8 cellular contexts compared by ENCODE assay signal in the genomic region with DNA sequence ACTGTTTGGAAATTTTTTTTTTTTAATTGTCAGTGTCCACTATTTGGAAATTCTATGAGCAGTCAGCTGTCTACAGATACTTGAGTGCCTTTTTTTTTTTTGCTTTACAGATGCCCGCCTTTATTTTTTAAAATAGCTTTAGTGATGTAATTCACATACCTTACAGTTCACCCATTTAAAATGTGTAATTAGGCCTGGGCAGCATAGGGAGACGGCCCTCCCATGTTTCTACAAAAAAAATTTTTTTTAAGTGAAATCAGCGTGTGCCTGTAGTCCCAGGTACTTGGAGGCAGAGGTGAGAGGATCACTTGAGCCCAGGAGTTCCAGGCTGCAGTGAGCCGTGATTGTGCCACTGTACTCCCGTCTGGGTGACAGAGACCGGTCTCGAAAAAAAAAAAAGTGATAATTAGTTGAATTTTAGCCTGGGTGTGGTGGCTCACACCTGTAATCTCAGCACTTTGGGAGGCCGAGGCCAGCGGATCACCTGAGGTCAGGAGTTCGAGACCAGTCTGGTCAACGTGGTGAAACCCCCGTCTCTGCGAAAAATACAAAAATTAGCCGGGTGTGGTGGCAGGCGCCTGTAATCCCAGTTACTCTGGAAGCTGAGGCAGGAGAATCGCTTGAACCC. TPM values are rescaled to one million over a fixed set of nuclear protein-coding genes. Genes with fewer than 3 reads are reported as not detected.
DNase-seq lines count a peak whose midpoint lies in the region; ATAC-seq and TF ChIP-seq lines count a peak whose summit lies in the region.

No MANE protein-coding gene starts in this region.

- no peaks in the 10 kb centered on the region for H3K27me3 Mint-ChIP-seq in activated naive CD4-positive, alpha-beta T cell treated with anti-CD3 and anti-CD28 coated beads for 36 hours (ENCODE audit: low read depth)

- H3K4me1 ChIP-seq in left lung (peaks cover 9 to 30% of the 10 kb centered on the region in 2 donors), transverse colon (peaks cover 11 to 20% (median 15%) of the 10 kb centered on the region in 4 donors)

- no peak for DNase-seq in activated naive CD4-positive, alpha-beta T cell treated with anti-CD3 and anti-CD28 coated beads for 36 hours
- DNase-seq in activated naive CD4-positive, alpha-beta T cell (lab: John Stamatoyannopoulos, UW): no peak
- DNase-seq in astrocyte of the cerebellum (ENCODE audit: low read depth) (no peak), left lung (no peak), transverse colon (no peak), NCI-H2107 treated with DMSO at 0.1 percent for 48 hours (lab: John Stamatoyannopoulos, UW; ENCODE audit: unreplicated experiment) (no peak)

- H3K4me3 Mint-ChIP-seq in activated naive CD4-positive, alpha-beta T cell treated with anti-CD3 and anti-CD28 coated beads for 36 hours: peak overlapping the region; percentile 96

- H3K4me3 ChIP-seq in astrocyte of the cerebellum (ENCODE audit: low read depth, low read length) (peak overlapping the region; percentile 99), left lung (peak overlapping the region in 1 of 2 donors; percentile 61), transverse colon (peak overlapping the region in 3 of 4 donors; percentile 69 to 83 (median 78))

- TF ChIP-seq CTCF in astrocyte of the cerebellum (IDR thresholded peaks at IDR 0.05; ENCODE audit: low read depth, low read length, missing control alignments) (no peak), left lung (IDR thresholded peaks at IDR 0.05) (no peak), transverse colon (IDR thresholded peaks at IDR 0.05) (no peak)

- no peak for TF ChIP-seq POLR2A in transverse colon (IDR thresholded peaks at IDR 0.05)

- in situ Hi-C loops in astrocyte of the cerebellum (cut with HindIII; ENCODE audit: low sequenced_read_pairs) (no loop called here), transverse colon (cut with MboI; ENCODE audit: low pct_ligation_motif_present in 1 of 4, low pct_unique_long_range_greater_than_20kb in 1 of 4, low sequenced_read_pairs in 3 of 4) (no loop called here)

- H3K27me3 ChIP-seq in left lung: no peaks in the 10 kb centered on the region
- H3K27me3 ChIP-seq in transverse colon: no peaks in the 10 kb centered on the region

- CTCF ChIA-PET in activated naive CD4-positive, alpha-beta T cell treated with anti-CD3 and anti-CD28 coated beads for 36 hours (lab: Charles Lee): interaction anchor here (0.6 kb wide), 2 partner anchors 135 to 402 kb away, joined by 4 to 5 read pairs; no protein-coding TSS in a partner anchor

- no peak for ATAC-seq in left lung
- no peak for ATAC-seq in GM18909 (IDR thresholded peaks at IDR 0.05; ENCODE audit: poor library complexity, unreplicated experiment)
- ATAC-seq in HG03196 (IDR thresholded peaks at IDR 0.05; ENCODE audit: unreplicated experiment): no peak

- intact Hi-C loops in activated naive CD4-positive, alpha-beta T cell treated with anti-CD3 and anti-CD28 coated beads for 36 hours (cut with micrococcal nuclease): loop anchor here (5.0 kb wide), 3 partner anchors 460 to 1075 kb away; partner anchors contain the start of genes ADM and NRIP3
- intact Hi-C loops in left lung (cut with DNase I): no loop called here
- intact Hi-C loops in transverse colon (cut with DNase I; ENCODE audit: low total_unique reads): loop anchor here (5.0 kb wide), 1 partner anchor 150 kb away; no protein-coding TSS in a partner anchor

- H3K9me3 ChIP-seq in left lung (no peaks in the 10 kb centered on the region), transverse colon (no peaks in the 10 kb centered on the region)

- H3K36me3 ChIP-seq in left lung: peaks cover 0 to 8% of the 10 kb centered on the region in 2 donors
- H3K36me3 ChIP-seq in transverse colon: no peaks in the 10 kb centered on the region

- 58 to 69% methylated on average over 7 to 16 of the region's 16 CpGs for WGBS in transverse colon (ENCODE audit: low coverage in 1 of 2), 2 donors

- H3K9me3 Mint-ChIP-seq in activated naive CD4-positive, alpha-beta T cell treated with anti-CD3 and anti-CD28 coated beads for 36 hours: no peaks in the 10 kb centered on the region

- H3K27ac Mint-ChIP-seq in activated naive CD4-positive, alpha-beta T cell treated with anti-CD3 and anti-CD28 coated beads for 36 hours: peak overlapping the region; percentile 99

- H3K36me3 Mint-ChIP-seq in activated naive CD4-positive, alpha-beta T cell treated with anti-CD3 and anti-CD28 coated beads for 36 hours (ENCODE audit: low read depth): peaks cover 9% of the 10 kb centered on the region

- peaks cover 27% of the 10 kb centered on the region for H3K4me1 Mint-ChIP-seq in activated naive CD4-positive, alpha-beta T cell treated with anti-CD3 and anti-CD28 coated beads for 36 hours (ENCODE audit: low read depth)

- H3K27ac ChIP-seq in left lung: peak overlapping the region; percentile 100
- H3K27ac ChIP-seq in transverse colon: peak overlapping the region; percentile 96 to 100 (median 99)

- no peak for TF ChIP-seq EP300 in transverse colon (IDR thresholded peaks at IDR 0.05; ENCODE audit: low read depth)

RNA-seq across cellular contexts. Expression of gene ZNF143, which starts 1.5 kb away (rescaled TPM):
- 10 to 100 TPM; 39.1 to 42.5 TPM for total RNA-seq in activated naive CD4-positive, alpha-beta T cell treated with anti-CD3 and anti-CD28 coated beads for 36 hours
- total RNA-seq in left lung: 10 to 100 TPM; 17.3 to 25.0 TPM
- total RNA-seq in transverse colon: 10 to 100 TPM in 2 of 4 donors, 1 to 10 TPM in 2; 6.6 to 21.8 (median 14.3) TPM

Comparison
In these comparisons a context has a peak if more than half of its experiments do, and no peak if none do; other contexts are left out.
1. intact Hi-C loops: an anchor here in activated naive CD4-positive, alpha-beta T cell treated with anti-CD3 and anti-CD28 coated beads for 36 hours (5.0 kb wide) and transverse colon (5.0 kb wide); none called in left lung.